8 cellular contexts compared by ENCODE assay signal in the genomic region with DNA sequence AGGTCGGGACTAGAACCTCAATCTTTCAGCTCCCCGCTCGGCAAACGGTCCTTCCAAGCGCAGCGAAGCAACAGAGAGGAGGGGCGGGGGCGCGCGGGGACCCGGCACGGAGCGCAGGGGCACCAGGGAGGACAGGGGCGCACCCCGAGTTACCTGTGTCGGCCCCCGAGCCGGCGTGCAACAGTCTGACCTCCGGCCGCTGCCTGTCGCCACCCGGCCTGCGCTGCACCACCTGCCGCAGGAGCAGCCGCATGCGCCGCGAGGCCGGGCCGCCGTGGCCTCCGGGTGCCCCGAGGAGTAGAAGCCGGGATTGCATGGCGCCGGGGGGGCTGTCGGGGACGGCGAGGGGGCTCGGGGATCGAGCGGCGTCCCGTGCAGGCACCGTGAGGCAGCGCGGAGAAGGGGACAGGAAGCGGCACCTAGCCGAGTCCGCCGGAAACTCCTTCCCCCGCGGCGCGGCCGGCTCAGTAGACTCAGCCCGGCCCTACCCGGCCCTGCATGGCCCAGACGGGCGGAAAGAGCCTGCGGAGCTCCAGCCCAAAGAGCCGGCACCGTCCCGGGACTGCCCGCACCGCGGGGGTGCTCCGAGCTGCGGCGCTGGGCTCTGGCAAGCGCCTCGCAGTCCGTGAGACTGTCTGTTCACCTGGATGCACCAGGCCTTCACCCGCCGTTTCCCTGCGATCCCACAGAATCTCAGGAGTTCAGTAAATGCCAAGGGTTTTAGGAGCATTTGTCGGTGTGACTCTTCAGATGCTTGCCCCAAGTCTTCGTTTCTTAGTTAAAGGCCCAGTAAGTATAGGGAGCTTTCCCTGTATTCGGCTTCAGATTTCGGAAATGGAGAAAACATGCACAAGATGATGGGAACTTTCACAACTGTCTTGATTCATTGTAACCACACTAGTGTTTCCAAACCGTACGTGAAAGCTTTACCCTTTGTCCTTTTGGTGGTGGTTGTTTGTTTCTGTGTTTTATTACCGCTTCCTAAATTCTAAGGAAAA. TPM values are rescaled to one million over a fixed set of nuclear protein-coding genes. Genes with fewer than 3 reads are reported as not detected.
A peak's percentile ranks its signal among the peaks of the same experiment; 100 is the strongest.
DNase-seq lines count a peak whose midpoint lies in the region; ATAC-seq and TF ChIP-seq lines count a peak whose summit lies in the region.

A gene (minus strand): TSS at position 410 of the 998 bp plus-strand sequence. CDS start 94 bp downstream, at position 316.

- H3K9me3 ChIP-seq in PC-3 (ENCODE audit: low read length) (no peaks in the 10 kb centered on the region), mucosa of stomach (ENCODE audit: control insufficient read depth, low read length) (no peaks in the 10 kb centered on the region)

- CTCF ChIA-PET in PC-3 (lab: Charles Lee) = interaction anchor here (0.6 kb wide), 2 partner anchors 146 to 255 kb away, joined by 3 read pairs; no protein-coding TSS in a partner anchor

- no peaks in the 10 kb centered on the region for H3K36me3 ChIP-seq in PC-3 (ENCODE audit: low read depth, low read length)
- H3K36me3 ChIP-seq in mucosa of stomach (ENCODE audit: control insufficient read depth, insufficient read depth, low read length) = no peaks in the 10 kb centered on the region

- H3K4me3 ChIP-seq in PC-3 (ENCODE audit: low read length) = peak within 1 kb of the TSS; percentile 79
- H3K4me3 ChIP-seq in mucosa of stomach (ENCODE audit: low read length) = peak within 1 kb of the TSS; percentile 51

- H2AFZ ChIP-seq in PC-3 (ENCODE audit: low read length) = peak within 1 kb of the TSS; percentile 98

- H3K9me2 ChIP-seq in PC-3 (replicated peaks; ENCODE audit: low read length) = no peaks in the 10 kb centered on the region

- DNase-seq in COR-L47 (lab: John Stamatoyannopoulos, UW) = peak; percentile 76
- DNase-seq in HT-29 (ENCODE audit: low spot score) = peak; percentile 94
- peak; percentile 77 for DNase-seq in PC-3
- DNase-seq in activated T-cell treated with anti-CD3 and anti-CD28 coated beads, Interleukin-2, amount 50 U/mL, for 1 hour = peak; percentile 88
- DNase-seq in stimulated activated CD8-positive, alpha-beta memory T cell treated with anti-CD3 and anti-CD28 coated beads, Interleukin-7, amount 100 ng/mL, for 1 hour (ENCODE audit: low read depth in 2 of 2) = peak; percentile 64 to 76

- ATAC-seq in GM19467 (IDR thresholded peaks at IDR 0.05; ENCODE audit: unreplicated experiment) = peak; percentile 80
- peak; percentile 95 for ATAC-seq in PC-3
- ATAC-seq in esophagus mucosa = peak; percentile 87

- no peak for TF ChIP-seq CTCF in PC-3 (conservative IDR thresholded peaks at IDR 0.05; ENCODE audit: low read depth, low read length)

- no peaks in the 10 kb centered on the region for H3F3A ChIP-seq in PC-3 (ENCODE audit: low read length, unreplicated experiment)

- H3K9ac ChIP-seq in PC-3 (ENCODE audit: low read length) (peak within 1 kb of the TSS; percentile 90), mucosa of stomach (ENCODE audit: low read length) (peak within 1 kb of the TSS; percentile 68)

- H3K27me3 ChIP-seq in PC-3 (ENCODE audit: low read length) (no peaks in the 10 kb centered on the region), mucosa of stomach (ENCODE audit: control insufficient read depth, insufficient read depth, low read length) (no peaks in the 10 kb centered on the region)

- H3K4me2 ChIP-seq in PC-3 (ENCODE audit: low read length) = peak within 1 kb of the TSS; percentile 88

- H3K4me1 ChIP-seq in PC-3 (ENCODE audit: insufficient read depth, low read length) = peaks cover 19% of the 10 kb centered on the region
- H3K4me1 ChIP-seq in mucosa of stomach (ENCODE audit: control insufficient read depth, insufficient read depth, low read length) = no peaks in the 10 kb centered on the region

- intact Hi-C loops in PC-3 (cut with micrococcal nuclease) = loop anchor here (2.0 kb wide), 1 partner anchor 80 kb away; no protein-coding TSS in a partner anchor

- POLR2A ChIA-PET in PC-3 (lab: Charles Lee; ENCODE audit: unreplicated experiment) = interaction anchor here (0.6 to 0.7 kb wide), 2 partner anchors 13 to 145 kb away, joined by 3 to 10 read pairs; no protein-coding TSS in a partner anchor

- H3K27ac ChIP-seq in PC-3 (ENCODE audit: low read length) = peak within 1 kb of the TSS; percentile 58

- BruUV-seq in PC-3 (replicated peaks; lab: Mats Ljungman, UMichigan) = TSS peak; percentile 82

- H4K20me1 ChIP-seq in PC-3 (ENCODE audit: low read length) = no peaks in the 10 kb centered on the region

- peaks cover 47% of the 10 kb centered on the region for H3K79me2 ChIP-seq in PC-3 (ENCODE audit: low read length)

RNA-seq across cellular contexts. Expression of the gene that starts here (rescaled TPM):
- total RNA-seq in HT-29 (2014; rRNA removed; shearing (Covaris generic)) = 16.8 and 17.2 TPM in 2 replicates
- total RNA-seq in PC-3 (2014; rRNA removed) (10.0 and 12.2 TPM in 2 replicates), esophagus mucosa (11.5 TPM)

Comparison
In these comparisons a context has a peak if more than half of its experiments do, and no peak if none do; other contexts are left out.
1. Peak in every context shown above with its lines: DNase-seq, ATAC-seq, H3K4me3 ChIP-seq and H3K27ac ChIP-seq.